ENCODE assay signal across 1 cellular context in the genomic region with DNA sequence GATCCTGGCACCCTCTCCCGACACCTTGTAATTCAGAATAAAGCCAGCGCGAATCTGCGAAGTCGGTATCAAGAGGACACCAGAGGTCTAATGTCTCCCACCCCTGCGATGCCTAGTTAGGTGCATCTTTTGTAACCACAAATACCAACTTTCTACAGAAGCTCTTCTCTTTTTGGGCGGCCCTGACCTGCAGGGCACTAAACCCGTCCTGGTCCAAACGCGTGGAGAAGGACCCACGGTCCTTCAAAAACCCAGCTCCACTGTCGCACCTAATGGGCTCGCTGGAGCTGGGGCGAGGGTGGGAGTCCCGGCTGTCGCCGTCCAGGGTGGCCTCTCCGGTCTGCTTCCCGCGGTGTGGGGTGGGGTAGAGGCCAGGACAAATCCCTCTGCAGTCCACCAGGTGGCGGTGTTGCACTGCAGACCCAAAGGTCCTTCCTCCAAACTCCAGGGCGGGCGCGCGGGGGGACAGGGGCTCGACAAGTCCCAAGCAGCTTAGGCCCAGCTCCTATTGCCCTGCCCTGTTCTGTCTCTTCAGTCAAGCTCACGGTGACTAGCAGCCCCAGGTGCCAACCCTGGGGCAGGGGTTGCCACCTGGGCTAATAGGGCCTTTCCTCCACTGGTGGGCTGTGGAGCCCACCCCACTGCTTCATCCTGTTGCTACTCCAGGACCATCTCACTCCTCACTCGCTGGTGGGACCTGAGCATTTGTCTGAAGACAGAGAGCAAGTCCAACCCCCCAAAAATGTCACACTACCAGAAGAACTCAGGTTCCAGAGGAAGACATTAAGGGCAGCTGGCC.
TF ChIP-seq lines count a peak whose summit lies in the region.

No MANE protein-coding gene starts in this region.

TF ChIP-seq in SK-N-SH, 30 proteins besides CTCF, POLR2A, EP300 and RAD21 (continued from another document):
- TF ChIP-seq, protein P1, sequence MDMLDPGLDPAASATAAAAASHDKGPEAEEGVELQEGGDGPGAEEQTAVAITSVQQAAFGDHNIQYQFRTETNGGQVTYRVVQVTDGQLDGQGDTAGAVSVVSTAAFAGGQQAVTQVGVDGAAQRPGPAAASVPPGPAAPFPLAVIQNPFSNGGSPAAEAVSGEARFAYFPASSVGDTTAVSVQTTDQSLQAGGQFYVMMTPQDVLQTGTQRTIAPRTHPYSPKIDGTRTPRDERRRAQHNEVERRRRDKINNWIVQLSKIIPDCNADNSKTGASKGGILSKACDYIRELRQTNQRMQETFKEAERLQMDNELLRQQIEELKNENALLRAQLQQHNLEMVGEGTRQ (IDR thresholded peaks at IDR 0.05; ENCODE audit: borderline replicate concordance, low read depth, low read length): no peak
TF ChIP-seq in SK-N-SH: peak in this region for 4.
